Comparison of ENCODE assay signal across 18 cellular contexts in the genomic region with DNA sequence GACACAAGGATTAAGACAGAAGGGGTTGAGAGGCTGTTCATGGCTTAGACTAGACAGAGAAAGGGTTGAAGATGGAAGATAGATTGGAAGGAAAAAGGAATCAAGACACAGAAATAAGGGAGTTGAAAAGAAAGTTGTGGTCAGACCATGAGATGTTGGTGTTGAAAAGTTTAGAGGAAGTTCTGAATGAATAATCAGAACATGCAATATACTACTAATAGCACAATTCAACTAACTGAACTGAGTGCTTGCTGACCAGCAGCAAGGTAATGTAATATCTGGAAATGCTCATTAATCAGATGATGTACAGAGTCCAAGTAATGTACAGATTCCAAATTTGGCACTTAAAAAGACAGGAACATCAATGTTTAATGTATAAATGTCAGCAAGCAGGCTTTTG.
"Had no signal": no experiment of that assay in that cellular context is flagged by ENCODE, and none has a peak within 500 bp of the region (broad histone marks: within the 10 kb centered on the region; RNA-seq: fewer than 3 reads in every experiment).

No MANE protein-coding gene starts in this region.

- H3K4me3 ChIP-seq: left lung, ovary had no signal

- H3K27ac ChIP-seq: brain microvascular endothelial cell, foreskin keratinocyte, left lung, ovary, VCaP had no signal

- H3K27me3 ChIP-seq: brain microvascular endothelial cell, foreskin keratinocyte, left lung, ovary had no signal

- H3K36me3 ChIP-seq: brain microvascular endothelial cell, left lung, ovary had no signal

- H3K4me1 ChIP-seq: foreskin keratinocyte, left lung had no signal

- H3K9me3 ChIP-seq: left lung, ovary had no signal

- ATAC-seq: activated T-helper 17 cell treated with anti-CD3 and anti-CD28 coated beads, Interleukin-2, amount 50 U/mL, for 72 hours; foreskin keratinocyte; left lung; stimulated activated memory B cell treated with anti-CD40 and anti-IgM and Interleukin-4, amounts not matched to agents 10 μg/mL and 1 μg/mL and 100 μg/mL, for 72 hours had no signal

- DNase-seq: activated CD4-positive, alpha-beta T cell treated with anti-CD3 and anti-CD28 coated beads for 1 hour; activated CD4-positive, alpha-beta T cell treated with anti-CD3 and anti-CD28 coated beads, Interleukin-2, amount 50 U/mL, for 4 hours; activated naive CD4-positive, alpha-beta T cell treated with Interleukin-2 at 50 U/mL for 16 hours; anterior cingulate cortex; brain microvascular endothelial cell; cortex of kidney; effector CD8-positive, alpha-beta T cell; foreskin keratinocyte; glutamatergic neuron; hypothalamus; kidney; left lung; naive B cell; ovary; stimulated activated CD4-positive, alpha-beta T cell treated with anti-CD3 and anti-CD28 coated beads, Interleukin-2, amount 100 ng/mL, for 48 hours had no signal
